ENCODE assay signal across 13 cellular contexts in genomic region chr1:219159946-219160645, GRCh38.
DNase-seq lines count a peak whose midpoint lies in the region; ATAC-seq and TF ChIP-seq lines count a peak whose summit lies in the region.
"Had no signal": no experiment of that assay in that cellular context is flagged by ENCODE, and none has a peak within 500 bp of the region (broad histone marks: within the 10 kb centered on the region; RNA-seq: fewer than 3 reads in every experiment).

No MANE protein-coding gene starts in this region.

- no peak overlapping the region for H3K4me3 ChIP-seq in retinal pigment epithelial cell (ENCODE audit: low read length)

- DNase-seq in OCI-M1 (lab: John Stamatoyannopoulos, UW) (peak; percentile 25), retinal pigment epithelial cell (ENCODE audit: low read depth) (peak; percentile 28), NOMO-1 treated with DMSO at 0.1 percent for 48 hours (lab: John Stamatoyannopoulos, UW; ENCODE audit: unreplicated experiment) (no peak), RPMI8226 (no peak)
- no peak for DNase-seq in NK-92 treated with Interleukin-12 subunit alpha and Interleukin-12 subunit beta, amount 100 ng/mL, for 24 hours (lab: John Stamatoyannopoulos, UW)
- DNase-seq in central memory CD4-positive, alpha-beta T cell: no peak
- DNase-seq: aorta, DND-41, left colon, NCI-H2107, SW 1271 had no signal

- ATAC-seq in GM18873 (IDR thresholded peaks at IDR 0.05; ENCODE audit: low FRiP score, unreplicated experiment) (peak; percentile 77), HG02678 (IDR thresholded peaks at IDR 0.05; ENCODE audit: unreplicated experiment) (peak; percentile 70)
- ATAC-seq: left colon had no signal

- TF ChIP-seq CTCF in retinal pigment epithelial cell (conservative IDR thresholded peaks at IDR 0.05; ENCODE audit: low read depth, low read length): no peak

Comparison
In these comparisons a context has a peak if more than half of its experiments do, and no peak if none do; other contexts are left out.
1. DNase-seq: peak in OCI-M1 (single experiment) and retinal pigment epithelial cell (single experiment); none in NOMO-1 treated with DMSO at 0.1 percent for 48 hours (single experiment), NK-92 treated with Interleukin-12 subunit alpha and Interleukin-12 subunit beta, amount 100 ng/mL, for 24 hours (single experiment), central memory CD4-positive, alpha-beta T cell (single experiment) and RPMI8226 (single experiment).